In genomic region chr20:24879875-24880274, GRCh38 we compare ENCODE assay signal across 6 cellular contexts.
"Had no signal": no experiment of that assay in that cellular context is flagged by ENCODE, and none has a peak within 500 bp of the region (broad histone marks: within the 10 kb centered on the region; RNA-seq: fewer than 3 reads in every experiment).

No MANE protein-coding gene starts in this region.

- H3K4me1 Mint-ChIP-seq: IgD-negative memory B cell had no signal

- H3K4me3 Mint-ChIP-seq: GM23338, H9, IgD-negative memory B cell had no signal

- H3K27ac Mint-ChIP-seq: GM23338, H9, IgD-negative memory B cell had no signal

- DNase-seq: H9, HCEC 1CT, KBM-7 had no signal

- ATAC-seq: GM23338, HepG2 had no signal
